In genomic region chr11:2577071-2578005, GRCh38 we compare ENCODE assay signal across 17 cellular contexts.
DNase-seq lines count a peak whose midpoint lies in the region; ATAC-seq and TF ChIP-seq lines count a peak whose summit lies in the region.
"Had no signal": no experiment of that assay in that cellular context is flagged by ENCODE, and none has a peak within 500 bp of the region (broad histone marks: within the 10 kb centered on the region; RNA-seq: fewer than 3 reads in every experiment).

No MANE protein-coding gene starts in this region.

- no peak overlapping the region for H3K4me3 Mint-ChIP-seq in Caco-2 (ENCODE audit: unreplicated experiment)

- no peaks in the 10 kb centered on the region for H3K27me3 Mint-ChIP-seq in Caco-2 (ENCODE audit: insufficient read depth, unreplicated experiment)

- H3K9me3 Mint-ChIP-seq in Caco-2 (ENCODE audit: unreplicated experiment): no peaks in the 10 kb centered on the region

- intact Hi-C loops in Caco-2 (cut with micrococcal nuclease; ENCODE audit: unreplicated experiment): no loop called here
- intact Hi-C loops in left ventricle myocardium superior (cut with micrococcal nuclease): no loop called here
- intact Hi-C loops in posterior vena cava (cut with DNase I): no loop called here
- intact Hi-C loops in testis (cut with DNase I; ENCODE audit: low total_unique reads): no loop called here

- no peak overlapping the region for H3K4me3 ChIP-seq in Caco-2 (ENCODE audit: low read depth, low read length)
- no peak overlapping the region for H3K4me3 ChIP-seq in WERI-Rb-1 (ENCODE audit: low read depth, low read length)
- no peak overlapping the region for H3K4me3 ChIP-seq in testis
- H3K4me3 ChIP-seq: esophagus muscularis mucosa had no signal

- BruUV-seq in Caco-2 (replicated peaks; lab: Mats Ljungman, UMichigan): no TSS peak

- no peaks in the 10 kb centered on the region for H3K27me3 ChIP-seq in Caco-2 (replicated peaks; ENCODE audit: control insufficient read depth, insufficient read depth, low read length)
- H3K27me3 ChIP-seq in WERI-Rb-1 (ENCODE audit: insufficient read depth, low read depth, severe bottlenecking): no peaks in the 10 kb centered on the region
- H3K27me3 ChIP-seq in testis: no peaks in the 10 kb centered on the region
- H3K27me3 ChIP-seq: esophagus muscularis mucosa, neutrophil had no signal

- H3K27ac ChIP-seq in WERI-Rb-1 (no peak overlapping the region), testis (no peak overlapping the region)
- H3K27ac ChIP-seq: esophagus muscularis mucosa, neutrophil had no signal

- DNase-seq in Caco-2 (peak; percentile 43 to 69), WERI-Rb-1 (peak; percentile 6), left ventricle myocardium superior (peak; percentile 22), posterior vena cava (ENCODE audit: low spot score) (peak; percentile 63), germinal center (ENCODE audit: low spot score) (no peak), testis (no peak), AG08396 (ENCODE audit: low spot score) (no peak)
- DNase-seq: amniotic stem cell; DMS79 treated with DMSO at 0.1 percent for 48 hours; KG1; mammary epithelial cell; NCI-H1105 treated with DMSO at 0.1 percent for 48 hours; NCI-H446 treated with DMSO at 0.1 percent for 48 hours; stimulated activated CD4-positive, alpha-beta T cell treated with anti-CD3 and anti-CD28 coated beads, Interleukin-12 subunit alpha, Interleukin-12 subunit beta, amount 100 ng/mL, for 4 hours had no signal

- H3K36me3 ChIP-seq in Caco-2 (ENCODE audit: control insufficient read depth, insufficient read depth, low read length) (no peaks in the 10 kb centered on the region), WERI-Rb-1 (no peaks in the 10 kb centered on the region), testis (ENCODE audit: low read depth, missing control alignments) (no peaks in the 10 kb centered on the region)

- no peaks in the 10 kb centered on the region for H3K36me3 Mint-ChIP-seq in Caco-2 (ENCODE audit: insufficient read depth, unreplicated experiment)

- CTCF ChIA-PET in Caco-2 (lab: Charles Lee): no interaction called here

- H3K4me1 ChIP-seq in Caco-2 (peaks cover 10% of the 10 kb centered on the region; the same call in 1 of the 2 replicates), testis (no peaks in the 10 kb centered on the region)

- POLR2A ChIA-PET in Caco-2 (lab: Charles Lee): no interaction called here

- 93 to 95% methylated on average over 22 to 32 of the region's 32 CpGs for WGBS in testis, 2 donors

- H3K9me3 ChIP-seq in Caco-2: no peaks in the 10 kb centered on the region
- H3K9me3 ChIP-seq in WERI-Rb-1 (ENCODE audit: severe bottlenecking): no peaks in the 10 kb centered on the region
- H3K9me3 ChIP-seq in testis: no peaks in the 10 kb centered on the region
- H3K9me3 ChIP-seq: esophagus muscularis mucosa, neutrophil had no signal

- TF ChIP-seq POLR2A in testis (IDR thresholded peaks at IDR 0.05): no peak

- H3K27ac Mint-ChIP-seq in Caco-2 (ENCODE audit: unreplicated experiment): no peak overlapping the region

- ATAC-seq in left ventricle myocardium superior: peak; percentile 8
- ATAC-seq in GM18909 (IDR thresholded peaks at IDR 0.05; ENCODE audit: poor library complexity, unreplicated experiment): no peak

- TF ChIP-seq CTCF in Caco-2 (IDR thresholded peaks at IDR 0.05; ENCODE audit: insufficient read depth in 1 of 2, low read depth in 1 of 2, low read length in 1 of 2, severe bottlenecking in 1 of 2, unreplicated experiment in 1 of 2): no peak
- no peak for TF ChIP-seq CTCF in WERI-Rb-1 (IDR thresholded peaks at IDR 0.05; ENCODE audit: low read depth, low read length)
- no peak for TF ChIP-seq CTCF in testis (IDR thresholded peaks at IDR 0.05)

- peaks cover 6% of the 10 kb centered on the region for H3K4me1 Mint-ChIP-seq in Caco-2 (ENCODE audit: low read depth, unreplicated experiment)

Comparison
In these comparisons a context has a peak if more than half of its experiments do, and no peak if none do; other contexts are left out.
1. DNase-seq: peak in Caco-2 (2 of 2), WERI-Rb-1 (single experiment), left ventricle myocardium superior (single experiment) and posterior vena cava (single experiment); none in germinal center (single experiment), testis (single experiment) and AG08396 (single experiment).